18 cellular contexts compared by ENCODE assay signal in the genomic region with DNA sequence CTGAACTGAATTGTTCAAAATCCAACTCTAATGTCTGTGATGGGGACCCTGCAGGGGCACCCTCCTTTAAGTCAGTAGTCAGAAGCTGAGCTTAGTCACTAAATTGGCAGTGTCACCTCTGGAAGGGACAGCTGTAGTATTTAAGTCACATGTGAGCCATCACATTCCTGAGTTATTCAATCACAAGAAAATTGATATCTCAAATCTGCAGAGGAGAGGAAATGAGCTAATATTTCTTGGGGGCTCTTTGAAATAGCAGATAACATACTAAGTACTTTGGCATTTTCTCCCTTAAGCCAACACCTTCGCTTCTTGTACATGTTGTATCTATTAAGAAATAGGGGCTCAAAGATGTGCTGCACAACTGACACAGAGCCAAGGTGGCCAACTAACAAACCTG.
DNase-seq lines count a peak whose midpoint lies in the region; ATAC-seq and TF ChIP-seq lines count a peak whose summit lies in the region.
"Had no signal": no experiment of that assay in that cellular context is flagged by ENCODE, and none has a peak within 500 bp of the region (broad histone marks: within the 10 kb centered on the region; RNA-seq: fewer than 3 reads in every experiment).

No MANE protein-coding gene starts in this region.

- H2BK5ac ChIP-seq in mesenchymal stem cell (ENCODE audit: low read depth, low read length, poor library complexity, severe bottlenecking), result no peak overlapping the region

- H3K9me3 Mint-ChIP-seq in CD8-positive, alpha-beta memory T cell, result no peaks in the 10 kb centered on the region
- no peaks in the 10 kb centered on the region for H3K9me3 Mint-ChIP-seq in glutamatergic neuron (ENCODE audit: unreplicated experiment)
- H3K9me3 Mint-ChIP-seq: effector memory CD8-positive, alpha-beta T cell; naive thymus-derived CD4-positive, alpha-beta T cell had no signal

- no peaks in the 10 kb centered on the region for H3K36me3 ChIP-seq in mesenchymal stem cell (ENCODE audit: control insufficient read depth in 1 of 2, insufficient read depth in 2 of 2, low read depth in 1 of 2, low read length in 2 of 2)
- no peaks in the 10 kb centered on the region for H3K36me3 ChIP-seq in CD8-positive, alpha-beta memory T cell (ENCODE audit: insufficient read depth, low read length)
- no peaks in the 10 kb centered on the region for H3K36me3 ChIP-seq in mucosa of descending colon (ENCODE audit: low read depth)
- H3K36me3 ChIP-seq: breast epithelium, tibial artery had no signal

- intact Hi-C loops in mucosa of descending colon (cut with DNase I, micrococcal nuclease), result no loop called here

- H3K27ac ChIP-seq in mesenchymal stem cell (ENCODE audit: low read length, poor library complexity, severe bottlenecking), result peak overlapping the region; percentile 51
- H3K27ac ChIP-seq in CD8-positive, alpha-beta memory T cell (ENCODE audit: low read depth, low read length), result no peak overlapping the region
- H3K27ac ChIP-seq: breast epithelium, tibial artery had no signal

- no peak overlapping the region for H2AK5ac ChIP-seq in mesenchymal stem cell (ENCODE audit: low read length, severe bottlenecking)

- no peak overlapping the region for H2AFZ ChIP-seq in mesenchymal stem cell (ENCODE audit: low read depth, low read length)

- no peaks in the 10 kb centered on the region for H3K9me3 ChIP-seq in mesenchymal stem cell (ENCODE audit: control insufficient read depth, low read length)
- no peaks in the 10 kb centered on the region for H3K9me3 ChIP-seq in T-helper 17 cell (ENCODE audit: control insufficient read depth, low read length, poor library complexity, severe bottlenecking)
- no peaks in the 10 kb centered on the region for H3K9me3 ChIP-seq in CD8-positive, alpha-beta memory T cell (ENCODE audit: low read length)
- no peaks in the 10 kb centered on the region for H3K9me3 ChIP-seq in mucosa of descending colon
- H3K9me3 ChIP-seq: breast epithelium, tibial artery had no signal

- H3K27ac Mint-ChIP-seq in T-helper 17 cell (no peak overlapping the region), glutamatergic neuron (ENCODE audit: unreplicated experiment) (no peak overlapping the region)
- H3K27ac Mint-ChIP-seq in CD8-positive, alpha-beta memory T cell, result peak overlapping the region in 1 of 8 donors; percentile 61
- H3K27ac Mint-ChIP-seq: effector memory CD8-positive, alpha-beta T cell had no signal

- peaks cover 3% of the 10 kb centered on the region for H3K36me3 Mint-ChIP-seq in T-helper 17 cell (ENCODE audit: low read depth)
- H3K36me3 Mint-ChIP-seq in CD8-positive, alpha-beta memory T cell, result no peaks in the 10 kb centered on the region
- H3K36me3 Mint-ChIP-seq in glutamatergic neuron (ENCODE audit: unreplicated experiment), result peaks cover 5% of the 10 kb centered on the region

- H3K4me3 Mint-ChIP-seq in T-helper 17 cell, result no peak overlapping the region
- no peak overlapping the region for H3K4me3 Mint-ChIP-seq in CD8-positive, alpha-beta memory T cell
- no peak overlapping the region for H3K4me3 Mint-ChIP-seq in glutamatergic neuron (ENCODE audit: unreplicated experiment)
- H3K4me3 Mint-ChIP-seq: effector memory CD8-positive, alpha-beta T cell had no signal

- DNase-seq in AG20443 (ENCODE audit: low spot score) (peak; percentile 40), LHCN-M2 (ENCODE audit: low read depth) (peak; percentile 89), cardiac fibroblast (ENCODE audit: low read depth in 2 of 2) (peak; percentile 37 to 77), mesenchymal stem cell (peak; percentile 22), T-helper 17 cell (no peak), glutamatergic neuron (no peak), mucosa of descending colon (no peak)
- DNase-seq in CD8-positive, alpha-beta memory T cell, result no peak
- DNase-seq: activated gamma-delta T cell treated with Interleukin-2 at 50 U/mL for 16 hours; C1 segment of cervical spinal cord; DND-41; effector memory CD8-positive, alpha-beta T cell; naive thymus-derived CD4-positive, alpha-beta T cell; NCI-H1930; NCI-H748 treated with DMSO at 0.1 percent for 48 hours; SHP77; tibial artery had no signal

- no peak overlapping the region for H2BK12ac ChIP-seq in mesenchymal stem cell (ENCODE audit: low read length in 2 of 2)

- CTCF ChIA-PET in CD8-positive, alpha-beta memory T cell (lab: Charles Lee), result interaction anchor here (1.9 kb wide), 1 partner anchor 15 kb away, joined by 6 read pairs; no protein-coding TSS in a partner anchor

- no peak overlapping the region for H3K4ac ChIP-seq in mesenchymal stem cell (ENCODE audit: low read depth in 1 of 2, low read length in 2 of 2)

- no peaks in the 10 kb centered on the region for H3K27me3 ChIP-seq in mesenchymal stem cell (ENCODE audit: control insufficient read depth in 1 of 2, insufficient read depth in 1 of 2, low read length in 2 of 2)
- H3K27me3 ChIP-seq in CD8-positive, alpha-beta memory T cell (ENCODE audit: insufficient read depth, low read length, poor library complexity, severe bottlenecking), result no peaks in the 10 kb centered on the region
- H3K27me3 ChIP-seq: breast epithelium, tibial artery had no signal

- H3K4me1 ChIP-seq in mesenchymal stem cell (ENCODE audit: control insufficient read depth, insufficient read depth, low read depth, low read length), result peaks cover 6% of the 10 kb centered on the region
- peaks cover 25% of the 10 kb centered on the region for H3K4me1 ChIP-seq in CD8-positive, alpha-beta memory T cell (ENCODE audit: insufficient read depth, low read length)
- H3K4me1 ChIP-seq in mucosa of descending colon (ENCODE audit: low read depth), result peaks cover 10% of the 10 kb centered on the region
- H3K4me1 ChIP-seq: breast epithelium had no signal

- no peak overlapping the region for H3K4me3 ChIP-seq in cardiac fibroblast (replicated peaks in 1 of 2; ENCODE audit: low read depth in 2 of 2, low read length in 2 of 2)
- no peak overlapping the region for H3K4me3 ChIP-seq in mesenchymal stem cell (ENCODE audit: insufficient read depth in 1 of 2, low read depth in 1 of 2, low read length in 2 of 2)
- no peak overlapping the region for H3K4me3 ChIP-seq in CD8-positive, alpha-beta memory T cell (ENCODE audit: low read length)
- H3K4me3 ChIP-seq in mucosa of descending colon, result no peak overlapping the region
- H3K4me3 ChIP-seq: breast epithelium, tibial artery had no signal

- H3K14ac ChIP-seq in mesenchymal stem cell (ENCODE audit: low read length in 2 of 2), result no peak overlapping the region

- H3K4me2 ChIP-seq in mesenchymal stem cell (ENCODE audit: low read length, poor library complexity, severe bottlenecking), result no peak overlapping the region

- 0% methylated on average over 1 of the region's 1 CpG for WGBS in mesenchymal stem cell

- no peak for ATAC-seq in T-helper 17 cell
- ATAC-seq in mucosa of descending colon, result no peak
- ATAC-seq: effector memory CD8-positive, alpha-beta T cell; naive thymus-derived CD4-positive, alpha-beta T cell had no signal

- POLR2A ChIA-PET in CD8-positive, alpha-beta memory T cell (lab: Charles Lee), result no interaction called here

- H3K79me1 ChIP-seq in mesenchymal stem cell (replicated peaks; ENCODE audit: low read length, poor library complexity, severe bottlenecking), result no peaks in the 10 kb centered on the region

- no peak overlapping the region for H3K18ac ChIP-seq in mesenchymal stem cell (ENCODE audit: low read depth in 1 of 2, low read length in 2 of 2)

- H4K8ac ChIP-seq in mesenchymal stem cell (ENCODE audit: low read length), result no peak overlapping the region

- H2BK120ac ChIP-seq in mesenchymal stem cell (ENCODE audit: low read depth, low read length), result no peak overlapping the region

- H3K9ac ChIP-seq in mesenchymal stem cell (ENCODE audit: low read length), result no peak overlapping the region

- no peak overlapping the region for H3K23ac ChIP-seq in mesenchymal stem cell (ENCODE audit: low read length in 2 of 2)

- TF ChIP-seq CTCF in cardiac fibroblast (IDR thresholded peaks at IDR 0.05; ENCODE audit: low read depth, low read length) (no peak), glutamatergic neuron (IDR thresholded peaks at IDR 0.05; ENCODE audit: partially characterized antibody, unreplicated experiment) (no peak), mucosa of descending colon (IDR thresholded peaks at IDR 0.05) (no peak)

- H3K27me3 Mint-ChIP-seq in T-helper 17 cell, result peaks cover 6% of the 10 kb centered on the region
- H3K27me3 Mint-ChIP-seq in CD8-positive, alpha-beta memory T cell, result peaks cover 2 to 6% of the 10 kb centered on the region in 2 donors
- no peaks in the 10 kb centered on the region for H3K27me3 Mint-ChIP-seq in glutamatergic neuron (ENCODE audit: unreplicated experiment)

- H4K91ac ChIP-seq in mesenchymal stem cell (ENCODE audit: low read length), result no peak overlapping the region

- peaks cover 22% of the 10 kb centered on the region for H3K4me1 Mint-ChIP-seq in T-helper 17 cell
- peaks cover 22 to 36% (median 28%) of the 10 kb centered on the region in 3 donors for H3K4me1 Mint-ChIP-seq in CD8-positive, alpha-beta memory T cell
- no peaks in the 10 kb centered on the region for H3K4me1 Mint-ChIP-seq in glutamatergic neuron (ENCODE audit: low read depth, unreplicated experiment)

- no peak overlapping the region for H2BK15ac ChIP-seq in mesenchymal stem cell (ENCODE audit: low read depth, poor library complexity, severe bottlenecking)

Comparison
In these comparisons a context has a peak if more than half of its experiments do, and no peak if none do; other contexts are left out.
1. DNase-seq: peak in AG20443 (single experiment), LHCN-M2 (single experiment), cardiac fibroblast (2 of 2) and mesenchymal stem cell (single experiment); none in T-helper 17 cell (0 of 3), CD8-positive, alpha-beta memory T cell (0 of 5), glutamatergic neuron (single experiment) and mucosa of descending colon (0 of 3).